ENCODE assay signal across 1 cellular context in genomic region chr18:35043207-35043606, GRCh38.
TF ChIP-seq lines count a peak whose summit lies in the region.

No MANE protein-coding gene starts in this region.

TF ChIP-seq in K562, 482 proteins besides CTCF, POLR2A, EP300 and RAD21 (continued from another document):
- TF ChIP-seq TAL1 (IDR thresholded peaks at IDR 0.05) (no peak), ZNF174 (CRISPR knock-in tag; IDR thresholded peaks at IDR 0.05) (no peak), MAZ (CRISPR knock-in tag; conservative IDR thresholded peaks at IDR 0.05 in 1 of 2, IDR thresholded peaks at IDR 0.05 in 1 of 2) (no peak), SMAD4 (CRISPR knock-in tag; conservative IDR thresholded peaks at IDR 0.05) (no peak), SETDB1 (IDR thresholded peaks at IDR 0.05; ENCODE audit: low read length) (no peak)
